Comparison of ENCODE assay signal across 9 cellular contexts in genomic region chr1:224617410-224618361, GRCh38. TPM values are rescaled to one million over a fixed set of nuclear protein-coding genes. Genes with fewer than 3 reads are reported as not detected.
A peak's percentile ranks its signal among the peaks of the same experiment; 100 is the strongest.
DNase-seq lines count a peak whose midpoint lies in the region; ATAC-seq, FAIRE-seq and TF ChIP-seq lines count a peak whose summit lies in the region.
"Had no signal": no experiment of that assay in that cellular context is flagged by ENCODE, and none has a peak within 500 bp of the region (broad histone marks: within the 10 kb centered on the region; RNA-seq: fewer than 3 reads in every experiment).

No MANE protein-coding gene starts in this region.

- DNase-seq in NCI-H2227 treated with DMSO at 0.1 percent for 48 hours (lab: John Stamatoyannopoulos, UW) (peak; percentile 13), NCI-H2227 (lab: John Stamatoyannopoulos, UW; ENCODE audit: unreplicated experiment) (no peak), fibroblast of villous mesenchyme (ENCODE audit: low read depth) (no peak), D721Med (ENCODE audit: insufficient read length, low spot score) (no peak)
- DNase-seq: SW 1271 had no signal

- peak overlapping the region; percentile 72 for H3K4me3 ChIP-seq in WI38 (ENCODE audit: low read depth, low read length)
- peak overlapping the region; percentile 72 for H3K4me3 ChIP-seq in fibroblast of villous mesenchyme (ENCODE audit: low read depth, low read length)
- H3K4me3 ChIP-seq in skin epidermis, result peak overlapping the region in 6 of 7 experiments; percentile 12 to 54 (median 33)

- no peak for TF ChIP-seq CTCF in WI38 (IDR thresholded peaks at IDR 0.05; ENCODE audit: low read depth, low read length)
- no peak for TF ChIP-seq CTCF in fibroblast of villous mesenchyme (IDR thresholded peaks at IDR 0.05; ENCODE audit: insufficient read depth, low read depth, low read length)
- no peak for TF ChIP-seq CTCF in D721Med (IDR thresholded peaks at IDR 0.05; ENCODE audit: insufficient read depth, missing control alignments)

- no peak for ATAC-seq in HG03159 (IDR thresholded peaks at IDR 0.05; ENCODE audit: unreplicated experiment)
- ATAC-seq in HG03439 (IDR thresholded peaks at IDR 0.05; ENCODE audit: unreplicated experiment), result no peak

- no peak overlapping the region for H3K27ac ChIP-seq in skin epidermis

- no peak for FAIRE-seq in D721Med (lab: Jason Lieb, UNC)

RNA-seq across cellular contexts. Expression of gene CNIH3, which starts 1.6 kb away (rescaled TPM):
- total RNA-seq in fibroblast of villous mesenchyme, result 3.9 and 11.3 TPM in 2 replicates
